ENCODE assay signal across 23 cellular contexts in genomic region chr10:119451305-119451896, GRCh38.
"Had no signal": no experiment of that assay in that cellular context is flagged by ENCODE, and none has a peak within 500 bp of the region (broad histone marks: within the 10 kb centered on the region; RNA-seq: fewer than 3 reads in every experiment).

No MANE protein-coding gene starts in this region.

- H3K27ac ChIP-seq: heart right ventricle, neural progenitor cell, ovary, tibial nerve, upper lobe of right lung, vagina had no signal

- H3K27ac Mint-ChIP-seq: neural progenitor cell; stimulated activated effector memory CD8-positive, alpha-beta T cell treated with anti-CD3 and anti-CD28 coated beads, Interleukin-12 subunit alpha, Interleukin-12 subunit beta, amount 100 ng/mL, for 72 hours had no signal

- H3K27me3 ChIP-seq: gastrocnemius medialis, heart right ventricle, neural progenitor cell, ovary, suprapubic skin, tibial nerve, upper lobe of right lung, vagina had no signal

- H3K4me2 ChIP-seq: neural progenitor cell, smooth muscle cell had no signal

- H3K4me1 ChIP-seq: gastrocnemius medialis, upper lobe of right lung had no signal

- H3K36me3 Mint-ChIP-seq: stimulated activated effector memory CD8-positive, alpha-beta T cell treated with anti-CD3 and anti-CD28 coated beads, Interleukin-12 subunit alpha, Interleukin-12 subunit beta, amount 100 ng/mL, for 72 hours had no signal

- H3K9me3 Mint-ChIP-seq: naive thymus-derived CD8-positive, alpha-beta T cell; neural progenitor cell; stimulated activated effector memory CD8-positive, alpha-beta T cell treated with anti-CD3 and anti-CD28 coated beads, Interleukin-12 subunit alpha, Interleukin-12 subunit beta, amount 100 ng/mL, for 72 hours had no signal

- H3K27me3 Mint-ChIP-seq: naive thymus-derived CD8-positive, alpha-beta T cell had no signal

- ATAC-seq: gastrocnemius medialis; heart right ventricle; left lobe of liver; mucosa of descending colon; naive thymus-derived CD8-positive, alpha-beta T cell; right cardiac atrium; stimulated activated effector memory CD8-positive, alpha-beta T cell treated with anti-CD3 and anti-CD28 coated beads, Interleukin-12 subunit alpha, Interleukin-12 subunit beta, amount 100 ng/mL, for 72 hours; stimulated activated naive CD8-positive, alpha-beta T cell treated with anti-CD3 and anti-CD28 coated beads, Interleukin-15, Interleukin-2, amounts not matched to agents 100 U/mL and 50 U/mL, for 24 hours; upper lobe of right lung had no signal

- H3K4me3 ChIP-seq: coronary artery, gastrocnemius medialis, heart right ventricle, lung, mucosa of descending colon, neural progenitor cell, ovary, smooth muscle cell, suprapubic skin, tibial nerve, upper lobe of right lung, vagina had no signal

- H3K9ac ChIP-seq: neural progenitor cell had no signal

- H3K4me3 Mint-ChIP-seq: naive thymus-derived CD8-positive, alpha-beta T cell; neural progenitor cell; stimulated activated effector memory CD8-positive, alpha-beta T cell treated with anti-CD3 and anti-CD28 coated beads, Interleukin-12 subunit alpha, Interleukin-12 subunit beta, amount 100 ng/mL, for 72 hours had no signal

- DNase-seq: effector CD8-positive, alpha-beta T cell; gastrocnemius medialis; heart right ventricle; hypothalamus; kidney glomerular epithelial cell; mucosa of descending colon; naive thymus-derived CD8-positive, alpha-beta T cell; nucleus accumbens; ovary; stimulated activated CD4-positive, alpha-beta T cell treated with anti-CD3 and anti-CD28 coated beads, Interleukin-4, amount 100 ng/mL, for 1 hour; stimulated activated CD8-positive, alpha-beta memory T cell treated with anti-CD3 and anti-CD28 coated beads, Interleukin-4, amount 100 ng/mL, for 48 hours; stimulated activated naive CD8-positive, alpha-beta T cell treated with anti-CD3 and anti-CD28 coated beads, Interleukin-15, Interleukin-2, amounts not matched to agents 100 U/mL and 50 U/mL, for 24 hours; upper lobe of right lung had no signal

- H2AFZ ChIP-seq: neural progenitor cell had no signal

- H3K36me3 ChIP-seq: gastrocnemius medialis, neural progenitor cell, ovary, vagina had no signal

- H3K9me3 ChIP-seq: gastrocnemius medialis, heart right ventricle, mucosa of descending colon, ovary, suprapubic skin, tibial nerve, upper lobe of right lung, vagina had no signal
